8 cellular contexts compared by ENCODE assay signal in the genomic region with DNA sequence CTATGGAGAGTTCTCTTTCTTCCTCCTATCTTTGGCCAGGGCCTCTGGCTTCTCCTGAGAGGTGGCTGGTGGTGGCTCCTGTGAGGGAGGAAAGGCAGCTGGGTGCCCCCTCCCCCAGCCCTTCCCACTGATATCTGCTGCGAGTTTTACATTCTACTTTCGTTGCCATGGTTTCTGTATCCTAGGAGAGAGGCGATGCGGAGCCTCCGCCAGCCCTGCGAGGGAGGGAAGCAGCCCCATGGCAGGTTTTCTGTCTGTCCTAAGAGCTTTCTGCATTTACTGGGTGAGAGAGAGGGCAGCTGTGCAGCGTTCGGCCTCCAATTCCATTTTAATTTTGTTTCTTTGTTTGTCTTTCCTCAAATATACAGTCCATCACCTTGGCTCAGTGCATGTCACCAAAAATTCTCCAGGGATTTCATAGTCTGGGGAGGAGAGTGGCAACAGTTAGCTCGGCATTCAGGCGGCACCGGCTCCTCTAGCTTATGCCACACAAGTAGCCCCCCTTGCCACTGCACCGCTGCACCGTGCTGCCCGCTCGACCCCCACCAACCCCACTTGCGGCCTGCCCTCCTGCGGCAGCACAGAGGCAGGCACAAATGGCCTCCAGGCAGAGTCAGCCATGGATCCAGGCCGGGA. TPM values are rescaled to one million over a fixed set of nuclear protein-coding genes. Genes with fewer than 3 reads are reported as not detected.
DNase-seq lines count a peak whose midpoint lies in the region; ATAC-seq and TF ChIP-seq lines count a peak whose summit lies in the region.

No MANE protein-coding gene starts in this region.

- 63 to 65% (median 64%) methylated on average over 17 to 18 of the region's 18 CpGs for WGBS in heart left ventricle, 4 donors

- no peaks in the 10 kb centered on the region for H3K9me3 ChIP-seq in heart left ventricle
- H3K9me3 ChIP-seq in MG63, result no peaks in the 10 kb centered on the region

- intact Hi-C loops in activated B cell treated with CpG ODN at 0.5 μM for 24 hours (cut with micrococcal nuclease), result loop anchor here (2.0 to 10.0 kb wide), 2 partner anchors 570 to 1016 kb away; partner anchors contain the start of gene SLC29A3
- intact Hi-C loops in heart left ventricle (cut with DNase I), result loop anchor here in 5 of 10 donors (5.0 to 10.0 kb wide), 4 partner anchors 72 to 440 kb away; no protein-coding TSS in a partner anchor

- H3K36me3 ChIP-seq in heart left ventricle (peaks cover 0 to 45% (median 26%) of the 10 kb centered on the region in 9 donors), MG63 (peaks cover 36% of the 10 kb centered on the region)

- no peaks in the 10 kb centered on the region for H3K27me3 Mint-ChIP-seq in activated B cell treated with CpG ODN at 0.5 μM for 24 hours

- H3K9me3 Mint-ChIP-seq in activated B cell treated with CpG ODN at 0.5 μM for 24 hours, result no peaks in the 10 kb centered on the region

- H3K4me3 ChIP-seq in heart left ventricle, result peak overlapping the region in 1 of 12 donors; percentile 7
- H3K4me3 ChIP-seq in MG63, result no peak overlapping the region

- peaks cover 8 to 79% (median 66%) of the 10 kb centered on the region in 12 donors for H3K4me1 ChIP-seq in heart left ventricle

- H3K27me3 ChIP-seq in heart left ventricle, result no peaks in the 10 kb centered on the region
- no peaks in the 10 kb centered on the region for H3K27me3 ChIP-seq in MG63

- POLR2A ChIA-PET in activated B cell treated with CpG ODN at 0.5 μM for 24 hours (lab: Charles Lee), result interaction anchor here (0.7 to 35.9 kb wide), 26 partner anchors 7 to 483 kb away, joined by 3 to 1996 read pairs (median 8); partner anchors contain the start of genes ANAPC16, ASCC1, DDIT4 and DNAJB12

- no peak for ATAC-seq in activated B cell treated with CpG ODN at 0.5 μM for 24 hours (ENCODE audit: low read depth)
- no peak for ATAC-seq in heart left ventricle
- ATAC-seq in HG03280 (IDR thresholded peaks at IDR 0.05; ENCODE audit: unreplicated experiment), result no peak
- no peak for ATAC-seq in HG02885 (IDR thresholded peaks at IDR 0.05; ENCODE audit: poor library complexity, unreplicated experiment)

- peak overlapping the region; percentile 69 for H3K4me3 Mint-ChIP-seq in activated B cell treated with CpG ODN at 0.5 μM for 24 hours

- CTCF ChIA-PET in activated B cell treated with CpG ODN at 0.5 μM for 24 hours (lab: Charles Lee), result interaction anchor here (0.7 to 9.5 kb wide), 14 partner anchors 12 to 753 kb away, joined by 3 to 172 read pairs (median 6); partner anchors contain the start of gene DDIT4

- no peak for TF ChIP-seq POLR2A in heart left ventricle (IDR thresholded peaks at IDR 0.05)

- peak overlapping the region; percentile 82 to 98 (median 92) for H3K27ac ChIP-seq in heart left ventricle

- peaks cover 27% of the 10 kb centered on the region for H3K36me3 Mint-ChIP-seq in activated B cell treated with CpG ODN at 0.5 μM for 24 hours (ENCODE audit: low read depth)

- DNase-seq in DMS153 (lab: John Stamatoyannopoulos, UW) (peak; percentile 83), M059J (ENCODE audit: low read depth) (peak; percentile 59), activated B cell treated with CpG ODN at 0.5 μM for 24 hours (no peak), heart left ventricle (peak in 1 of 5 donors; percentile 66), retina (peak; percentile 90), MG63 (no peak)

- peaks cover 80% of the 10 kb centered on the region for H3K4me1 Mint-ChIP-seq in activated B cell treated with CpG ODN at 0.5 μM for 24 hours

- peak overlapping the region; percentile 91 for H3K27ac Mint-ChIP-seq in activated B cell treated with CpG ODN at 0.5 μM for 24 hours

- TF ChIP-seq CTCF in activated B cell treated with CpG ODN at 0.5 μM for 24 hours (IDR thresholded peaks at IDR 0.05), result no peak
- TF ChIP-seq CTCF in heart left ventricle (IDR thresholded peaks at IDR 0.05), result no peak

RNA-seq across cellular contexts. Expression of gene DNAJB12, which starts 20.4 kb away (rescaled TPM):
- 18.8 and 31.5 TPM in 2 replicates for total RNA-seq in M059J (2014; rRNA removed; shearing (Covaris generic))
- total RNA-seq in activated B cell treated with CpG ODN at 0.5 μM for 24 hours, result 39.0 and 39.9 TPM in 2 replicates
- 10 to 100 TPM; 23.8 to 42.5 (median 29.1) TPM for total RNA-seq in heart left ventricle
- polyA plus RNA-seq in heart left ventricle, result 10 to 100 TPM; 21.1 to 36.0 TPM
- total RNA-seq in MG63 (2014; rRNA removed; shearing (Covaris generic); ENCODE audit: low replicate concordance), result 19.3 and 24.4 TPM in 2 replicates

Comparison
In these comparisons a context has a peak if more than half of its experiments do, and no peak if none do; other contexts are left out.
1. DNase-seq: peak in DMS153 (single experiment), M059J (single experiment) and retina (single experiment); none in activated B cell treated with CpG ODN at 0.5 μM for 24 hours (single experiment) and MG63 (single experiment).